Comparison of ENCODE assay signal across 2 cellular contexts in the genomic region with DNA sequence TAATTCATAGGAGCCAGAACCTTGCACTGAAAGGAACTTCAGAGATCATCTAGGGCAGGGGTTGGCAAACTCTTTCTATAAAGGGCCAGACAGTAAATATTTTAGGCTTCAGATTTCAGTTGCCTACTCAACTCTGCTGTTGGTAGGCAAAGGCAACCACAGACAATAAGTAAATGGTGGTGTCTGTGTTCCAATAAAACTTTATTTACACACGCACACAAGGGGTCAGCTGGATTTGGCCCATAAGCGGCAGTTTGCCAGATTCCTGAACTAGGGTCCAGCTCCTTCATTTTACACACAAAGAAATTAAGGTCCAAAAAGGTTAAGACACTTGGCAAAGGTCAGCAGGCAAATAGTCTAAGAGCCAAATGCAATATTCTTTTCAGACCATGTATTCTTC.
TF ChIP-seq lines count a peak whose summit lies in the region.

No MANE protein-coding gene starts in this region.

TF ChIP-seq in HepG2, 621 proteins besides CTCF, POLR2A, EP300 and RAD21:
- TF ChIP-seq, protein P1, sequence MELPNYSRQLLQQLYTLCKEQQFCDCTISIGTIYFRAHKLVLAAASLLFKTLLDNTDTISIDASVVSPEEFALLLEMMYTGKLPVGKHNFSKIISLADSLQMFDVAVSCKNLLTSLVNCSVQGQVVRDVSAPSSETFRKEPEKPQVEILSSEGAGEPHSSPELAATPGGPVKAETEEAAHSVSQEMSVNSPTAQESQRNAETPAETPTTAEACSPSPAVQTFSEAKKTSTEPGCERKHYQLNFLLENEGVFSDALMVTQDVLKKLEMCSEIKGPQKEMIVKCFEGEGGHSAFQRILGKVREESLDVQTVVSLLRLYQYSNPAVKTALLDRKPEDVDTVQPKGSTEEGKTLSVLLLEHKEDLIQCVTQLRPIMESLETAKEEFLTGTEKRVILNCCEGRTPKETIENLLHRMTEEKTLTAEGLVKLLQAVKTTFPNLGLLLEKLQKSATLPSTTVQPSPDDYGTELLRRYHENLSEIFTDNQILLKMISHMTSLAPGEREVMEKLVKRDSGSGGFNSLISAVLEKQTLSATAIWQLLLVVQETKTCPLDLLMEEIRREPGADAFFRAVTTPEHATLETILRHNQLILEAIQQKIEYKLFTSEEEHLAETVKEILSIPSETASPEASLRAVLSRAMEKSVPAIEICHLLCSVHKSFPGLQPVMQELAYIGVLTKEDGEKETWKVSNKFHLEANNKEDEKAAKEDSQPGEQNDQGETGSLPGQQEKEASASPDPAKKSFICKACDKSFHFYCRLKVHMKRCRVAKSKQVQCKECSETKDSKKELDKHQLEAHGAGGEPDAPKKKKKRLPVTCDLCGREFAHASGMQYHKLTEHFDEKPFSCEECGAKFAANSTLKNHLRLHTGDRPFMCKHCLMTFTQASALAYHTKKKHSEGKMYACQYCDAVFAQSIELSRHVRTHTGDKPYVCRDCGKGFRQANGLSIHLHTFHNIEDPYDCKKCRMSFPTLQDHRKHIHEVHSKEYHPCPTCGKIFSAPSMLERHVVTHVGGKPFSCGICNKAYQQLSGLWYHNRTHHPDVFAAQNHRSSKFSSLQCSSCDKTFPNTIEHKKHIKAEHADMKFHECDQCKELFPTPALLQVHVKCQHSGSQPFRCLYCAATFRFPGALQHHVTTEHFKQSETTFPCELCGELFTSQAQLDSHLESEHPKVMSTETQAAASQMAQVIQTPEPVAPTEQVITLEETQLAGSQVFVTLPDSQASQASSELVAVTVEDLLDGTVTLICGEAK (IDR thresholded peaks at IDR 0.05): peak; percentile 52
- TF ChIP-seq, protein P1 (CRISPR knock-in tag; IDR thresholded peaks at IDR 0.05): peak; percentile 98
- TF ChIP-seq REL (CRISPR knock-in tag; conservative IDR thresholded peaks at IDR 0.05): no peak

TF ChIP-seq in K562, 482 proteins besides CTCF, POLR2A, EP300 and RAD21 (continued from another document):
- TF ChIP-seq, protein P1 (IDR thresholded peaks at IDR 0.05): peak; percentile 92
- TF ChIP-seq, protein P1 (CRISPR knock-in tag; IDR thresholded peaks at IDR 0.05): peak; percentile 86
